Comparison of ENCODE assay signal across 3 cellular contexts in genomic region chr15:89939377-89939776, GRCh38.
TF ChIP-seq lines count a peak whose summit lies in the region.

No MANE protein-coding gene starts in this region.

TF ChIP-seq in HEK293, 187 proteins besides CTCF, POLR2A, EP300 and RAD21:
- peak; percentile 69 for TF ChIP-seq ZNF366 (tag by site-specific recombination; conservative IDR thresholded peaks at IDR 0.05)

TF ChIP-seq in K562, 482 proteins besides CTCF, POLR2A, EP300 and RAD21:
- TF ChIP-seq ZNF512 (tag; IDR thresholded peaks at IDR 0.05) = peak; percentile 60

TF ChIP-seq in HepG2, 621 proteins besides CTCF, POLR2A, EP300 and RAD21:
- TF ChIP-seq SRSF9 (IDR thresholded peaks at IDR 0.05; ENCODE audit: borderline replicate concordance, insufficient read depth, low read depth, low read length, poor library complexity, severe bottlenecking) = peak; percentile 86
